ENCODE assay signal across 25 cellular contexts in genomic region chr11:31303644-31304043, GRCh38.
DNase-seq lines count a peak whose midpoint lies in the region; ATAC-seq and TF ChIP-seq lines count a peak whose summit lies in the region.
"Had no signal": no experiment of that assay in that cellular context is flagged by ENCODE, and none has a peak within 500 bp of the region (broad histone marks: within the 10 kb centered on the region; RNA-seq: fewer than 3 reads in every experiment).

No MANE protein-coding gene starts in this region.

- no peak for ATAC-seq in GM21619 (IDR thresholded peaks at IDR 0.05; ENCODE audit: unreplicated experiment)
- ATAC-seq: T-helper 17 cell had no signal

- no peaks in the 10 kb centered on the region for H3K4me1 ChIP-seq in mesenchymal stem cell (ENCODE audit: control insufficient read depth, insufficient read depth, low read depth, low read length)
- H3K4me1 ChIP-seq in Caco-2 = no peaks in the 10 kb centered on the region
- H3K4me1 ChIP-seq in vagina = no peaks in the 10 kb centered on the region
- H3K4me1 ChIP-seq: HAP-1, Peyer's patch had no signal

- intact Hi-C loops in Caco-2 (cut with micrococcal nuclease; ENCODE audit: unreplicated experiment) = no loop called here
- intact Hi-C loops in vagina (cut with DNase I) = no loop called here

- H2BK12ac ChIP-seq in mesenchymal stem cell (ENCODE audit: low read length in 2 of 2) = no peak overlapping the region

- H3K4me3 ChIP-seq in astrocyte of the cerebellum (ENCODE audit: low read depth, low read length) (no peak overlapping the region), mesenchymal stem cell (ENCODE audit: insufficient read depth in 1 of 2, low read depth in 1 of 2, low read length in 2 of 2) (no peak overlapping the region), Caco-2 (ENCODE audit: low read depth, low read length) (no peak overlapping the region), vagina (no peak overlapping the region)
- H3K4me3 ChIP-seq: GM23248, HAP-1, Peyer's patch had no signal

- CTCF ChIA-PET in Caco-2 (lab: Charles Lee) = interaction anchor here (0.6 kb wide), 1 partner anchor 862 kb away, joined by 4 read pairs; no protein-coding TSS in a partner anchor

- no peaks in the 10 kb centered on the region for H3K36me3 ChIP-seq in mesenchymal stem cell (ENCODE audit: control insufficient read depth in 1 of 2, insufficient read depth in 2 of 2, low read depth in 1 of 2, low read length in 2 of 2)
- H3K36me3 ChIP-seq in Caco-2 (ENCODE audit: control insufficient read depth, insufficient read depth, low read length) = no peaks in the 10 kb centered on the region
- H3K36me3 ChIP-seq in vagina = no peaks in the 10 kb centered on the region
- H3K36me3 ChIP-seq: HAP-1, Peyer's patch had no signal

- no peak for TF ChIP-seq POLR2A in vagina (IDR thresholded peaks at IDR 0.05)

- no peak overlapping the region for H3K27ac ChIP-seq in mesenchymal stem cell (ENCODE audit: low read length, poor library complexity, severe bottlenecking)
- no peak overlapping the region for H3K27ac ChIP-seq in vagina
- H3K27ac ChIP-seq: C4-2B, GM23248, KMS-11, Peyer's patch had no signal

- no peak overlapping the region for H3K23ac ChIP-seq in mesenchymal stem cell (ENCODE audit: low read length in 2 of 2)

- H3K4me2 ChIP-seq in mesenchymal stem cell (ENCODE audit: low read length, poor library complexity, severe bottlenecking) = peak overlapping the region; percentile 29
- H3K4me2 ChIP-seq: KMS-11 had no signal

- WGBS in mesenchymal stem cell = 84% methylated on average over 3 of the region's 3 CpGs

- H3K27me3 Mint-ChIP-seq in Caco-2 (ENCODE audit: insufficient read depth, unreplicated experiment) = no peaks in the 10 kb centered on the region

- H3K36me3 Mint-ChIP-seq in Caco-2 (ENCODE audit: insufficient read depth, unreplicated experiment) = no peaks in the 10 kb centered on the region
- H3K36me3 Mint-ChIP-seq: CD8-positive, alpha-beta memory T cell had no signal

- no peaks in the 10 kb centered on the region for H3K4me1 Mint-ChIP-seq in Caco-2 (ENCODE audit: low read depth, unreplicated experiment)
- H3K4me1 Mint-ChIP-seq: CD8-positive, alpha-beta memory T cell; T-helper 17 cell had no signal

- H3K18ac ChIP-seq in mesenchymal stem cell (ENCODE audit: low read depth in 1 of 2, low read length in 2 of 2) = no peak overlapping the region

- H3K14ac ChIP-seq in mesenchymal stem cell (ENCODE audit: low read length in 2 of 2) = no peak overlapping the region

- in situ Hi-C loops in astrocyte of the cerebellum (cut with HindIII; ENCODE audit: low sequenced_read_pairs) = no loop called here

- no peaks in the 10 kb centered on the region for H3K9me3 ChIP-seq in mesenchymal stem cell (ENCODE audit: control insufficient read depth, low read length)
- H3K9me3 ChIP-seq in Caco-2 = no peaks in the 10 kb centered on the region
- H3K9me3 ChIP-seq in vagina = no peaks in the 10 kb centered on the region
- H3K9me3 ChIP-seq: HAP-1, Peyer's patch had no signal

- H2BK5ac ChIP-seq in mesenchymal stem cell (ENCODE audit: low read depth, low read length, poor library complexity, severe bottlenecking) = no peak overlapping the region

- TF ChIP-seq CTCF in astrocyte of the cerebellum (IDR thresholded peaks at IDR 0.05; ENCODE audit: low read depth, low read length, missing control alignments) (no peak), Caco-2 (IDR thresholded peaks at IDR 0.05; ENCODE audit: insufficient read depth in 1 of 2, low read depth in 1 of 2, low read length in 1 of 2, severe bottlenecking in 1 of 2, unreplicated experiment in 1 of 2) (no peak), vagina (IDR thresholded peaks at IDR 0.05) (no peak)

- no peak overlapping the region for H3K27ac Mint-ChIP-seq in Caco-2 (ENCODE audit: unreplicated experiment)
- H3K27ac Mint-ChIP-seq: CD8-positive, alpha-beta memory T cell; T-helper 17 cell had no signal

- H3K4me3 Mint-ChIP-seq in Caco-2 (ENCODE audit: unreplicated experiment) = no peak overlapping the region
- H3K4me3 Mint-ChIP-seq: CD8-positive, alpha-beta memory T cell; T-helper 17 cell had no signal

- DNase-seq in Ammon's horn (ENCODE audit: low spot score) = peak; percentile 19
- DNase-seq in NCI-H2171 treated with DMSO at 0.1 percent for 48 hours (lab: John Stamatoyannopoulos, UW) = peak; percentile 95
- peak; percentile 5 for DNase-seq in astrocyte of the cerebellum (ENCODE audit: low read depth)
- DNase-seq in mesenchymal stem cell = no peak
- DNase-seq in Caco-2 = no peak
- no peak for DNase-seq in SHP77 (lab: John Stamatoyannopoulos, UW)
- DNase-seq in vagina (ENCODE audit: extremely low spot score in 2 of 2) = no peak
- DNase-seq: 8988T; AML-193; CD8-positive, alpha-beta memory T cell; EL; GF-D8; GM23248; NCI-H1105; NCI-H146; NCI-H2081; NCI-H510A; NCI-H748 treated with DMSO at 0.1 percent for 48 hours; Peyer's patch; SW 1271; T-helper 17 cell had no signal

- no peak overlapping the region for H2BK15ac ChIP-seq in mesenchymal stem cell (ENCODE audit: low read depth, poor library complexity, severe bottlenecking)

- no peak overlapping the region for H4K8ac ChIP-seq in mesenchymal stem cell (ENCODE audit: low read length)

- H2BK120ac ChIP-seq in mesenchymal stem cell (ENCODE audit: low read depth, low read length) = no peak overlapping the region

- H2AFZ ChIP-seq in mesenchymal stem cell (ENCODE audit: low read depth, low read length) = no peak overlapping the region
- H2AFZ ChIP-seq: GM23248 had no signal

- no peaks in the 10 kb centered on the region for H3K9me3 Mint-ChIP-seq in Caco-2 (ENCODE audit: unreplicated experiment)
- H3K9me3 Mint-ChIP-seq: CD8-positive, alpha-beta memory T cell had no signal

- no peak overlapping the region for H3K4ac ChIP-seq in mesenchymal stem cell (ENCODE audit: low read depth in 1 of 2, low read length in 2 of 2)

- H3K9ac ChIP-seq in mesenchymal stem cell (ENCODE audit: low read length) = no peak overlapping the region
- H3K9ac ChIP-seq: GM23248, KMS-11 had no signal

- POLR2A ChIA-PET in Caco-2 (lab: Charles Lee) = no interaction called here

- no peak overlapping the region for H2AK5ac ChIP-seq in mesenchymal stem cell (ENCODE audit: low read length, severe bottlenecking)

- H4K91ac ChIP-seq in mesenchymal stem cell (ENCODE audit: low read length) = no peak overlapping the region

- H3K79me1 ChIP-seq in mesenchymal stem cell (replicated peaks; ENCODE audit: low read length, poor library complexity, severe bottlenecking) = no peaks in the 10 kb centered on the region

- H3K27me3 ChIP-seq in mesenchymal stem cell (ENCODE audit: control insufficient read depth in 1 of 2, insufficient read depth in 1 of 2, low read length in 2 of 2) = no peaks in the 10 kb centered on the region
- no peaks in the 10 kb centered on the region for H3K27me3 ChIP-seq in Caco-2 (replicated peaks; ENCODE audit: control insufficient read depth, insufficient read depth, low read length)
- H3K27me3 ChIP-seq in vagina = no peaks in the 10 kb centered on the region
- H3K27me3 ChIP-seq: Peyer's patch had no signal

- BruUV-seq in Caco-2 (replicated peaks; lab: Mats Ljungman, UMichigan) = no TSS peak

Comparison
In these comparisons a context has a peak if more than half of its experiments do, and no peak if none do; other contexts are left out.
1. DNase-seq: peak in Ammon's horn (single experiment), NCI-H2171 treated with DMSO at 0.1 percent for 48 hours (single experiment) and astrocyte of the cerebellum (single experiment); none in mesenchymal stem cell (single experiment), Caco-2 (0 of 2), SHP77 (0 of 2) and vagina (0 of 2).